8 cellular contexts compared by ENCODE assay signal in genomic region chr17:80259642-80260535, GRCh38. TPM values are rescaled to one million over a fixed set of nuclear protein-coding genes. Genes with fewer than 3 reads are reported as not detected.
DNase-seq lines count a peak whose midpoint lies in the region.

No MANE protein-coding gene starts in this region.

- peak overlapping the region; percentile 41 for H3K4me2 ChIP-seq in GM23248 (ENCODE audit: unreplicated experiment)

- H3F3A ChIP-seq in GM23248 (ENCODE audit: insufficient read depth), result peaks cover 27% of the 10 kb centered on the region

- H3K79me2 ChIP-seq in GM23248 (ENCODE audit: insufficient read depth), result peaks cover 31% of the 10 kb centered on the region

- H2AFZ ChIP-seq in GM23248, result peak overlapping the region; percentile 49; the same call in 1 of the 2 replicates

- no peaks in the 10 kb centered on the region for H3K27me3 ChIP-seq in CD8-positive, alpha-beta memory T cell (ENCODE audit: insufficient read depth, low read length, poor library complexity, severe bottlenecking)
- H3K27me3 ChIP-seq in GM23248 (replicated peaks; ENCODE audit: insufficient read depth), result no peaks in the 10 kb centered on the region

- peak; percentile 79 to 91 (median 83) for DNase-seq in CD8-positive, alpha-beta memory T cell
- peak; percentile 85 for DNase-seq in GM23248
- peak; percentile 83 for DNase-seq in NCI-H2196 (lab: John Stamatoyannopoulos, UW; ENCODE audit: unreplicated experiment)
- DNase-seq in activated CD4-positive, alpha-beta memory T cell treated with anti-CD3 and anti-CD28 coated beads for 36 hours, result peak; percentile 82
- peak; percentile 79 for DNase-seq in effector CD4-positive, alpha-beta T cell
- DNase-seq in lung microvascular endothelial cell (ENCODE audit: low read depth in 2 of 2), result peak; percentile 67 to 71
- DNase-seq in stimulated activated CD8-positive, alpha-beta memory T cell treated with anti-CD3 and anti-CD28 coated beads, Interleukin-12 subunit alpha, Interleukin-12 subunit beta, amount 100 ng/mL, for 1 hour (ENCODE audit: low read depth), result peak; percentile 63
- DNase-seq in DMS79 (lab: John Stamatoyannopoulos, UW), result no peak

- no peaks in the 10 kb centered on the region for H3K36me3 ChIP-seq in CD8-positive, alpha-beta memory T cell (ENCODE audit: insufficient read depth, low read length)
- H3K36me3 ChIP-seq in GM23248 (ENCODE audit: low read depth), result no peaks in the 10 kb centered on the region

- H3K36me3 Mint-ChIP-seq in CD8-positive, alpha-beta memory T cell, result peaks cover 0 to 14% (median 3%) of the 10 kb centered on the region in 3 donors
- peaks cover 22% of the 10 kb centered on the region for H3K36me3 Mint-ChIP-seq in activated CD4-positive, alpha-beta memory T cell treated with anti-CD3 and anti-CD28 coated beads for 36 hours

- H3K9me2 ChIP-seq in GM23248 (ENCODE audit: insufficient read depth), result no peaks in the 10 kb centered on the region

- WGBS in GM23248 (ENCODE audit: low coverage in 1 of 2, low lambda C conversion rate in 2 of 2, missing lambda C conversion rate in 2 of 2), 2 experiments, result 23 to 28% methylated on average over 38 to 46 of the region's 79 CpGs

- peaks cover 0 to 8% of the 10 kb centered on the region in 2 donors for H3K27me3 Mint-ChIP-seq in CD8-positive, alpha-beta memory T cell
- no peaks in the 10 kb centered on the region for H3K27me3 Mint-ChIP-seq in activated CD4-positive, alpha-beta memory T cell treated with anti-CD3 and anti-CD28 coated beads for 36 hours

- H4K20me1 ChIP-seq in GM23248 (ENCODE audit: insufficient read depth), result no peaks in the 10 kb centered on the region

- H3K9me3 ChIP-seq in CD8-positive, alpha-beta memory T cell (ENCODE audit: low read length), result no peaks in the 10 kb centered on the region
- no peaks in the 10 kb centered on the region for H3K9me3 ChIP-seq in GM23248 (ENCODE audit: low read depth)

- peak overlapping the region; percentile 81 for H3K9ac ChIP-seq in GM23248

- peak overlapping the region; percentile 89 for H3K27ac ChIP-seq in CD8-positive, alpha-beta memory T cell (ENCODE audit: low read depth, low read length)
- H3K27ac ChIP-seq in GM23248, result peak overlapping the region; percentile 74

- POLR2A ChIA-PET in CD8-positive, alpha-beta memory T cell (lab: Charles Lee), result interaction anchor here (0.7 kb wide), 1 partner anchor 27 kb away, joined by 3 read pairs; no protein-coding TSS in a partner anchor
- POLR2A ChIA-PET in activated CD4-positive, alpha-beta memory T cell treated with anti-CD3 and anti-CD28 coated beads for 36 hours (lab: Charles Lee), result interaction anchor here (1.0 to 2.1 kb wide), 2 partner anchors 40 to 112 kb away, joined by 3 to 11 read pairs; partner anchors contain the start of genes SGSH and SLC26A11

- H3K9me3 Mint-ChIP-seq in CD8-positive, alpha-beta memory T cell, result no peaks in the 10 kb centered on the region
- no peaks in the 10 kb centered on the region for H3K9me3 Mint-ChIP-seq in activated CD4-positive, alpha-beta memory T cell treated with anti-CD3 and anti-CD28 coated beads for 36 hours

- intact Hi-C loops in activated CD4-positive, alpha-beta memory T cell treated with anti-CD3 and anti-CD28 coated beads for 36 hours (cut with micrococcal nuclease), result loop anchor here (10.0 kb wide), 1 partner anchor 835 kb away; no protein-coding TSS in a partner anchor

- H3K4me1 ChIP-seq in CD8-positive, alpha-beta memory T cell (ENCODE audit: insufficient read depth, low read length), result peaks cover 26% of the 10 kb centered on the region
- H3K4me1 ChIP-seq in GM23248 (ENCODE audit: insufficient read depth), result peaks cover 24% of the 10 kb centered on the region

- CTCF ChIA-PET in CD8-positive, alpha-beta memory T cell (lab: Charles Lee), result no interaction called here
- CTCF ChIA-PET in activated CD4-positive, alpha-beta memory T cell treated with anti-CD3 and anti-CD28 coated beads for 36 hours (lab: Charles Lee), result no interaction called here

- peak overlapping the region; percentile 86 to 93 (median 90) for H3K4me3 Mint-ChIP-seq in CD8-positive, alpha-beta memory T cell
- peak overlapping the region; percentile 85 for H3K4me3 Mint-ChIP-seq in activated CD4-positive, alpha-beta memory T cell treated with anti-CD3 and anti-CD28 coated beads for 36 hours

- peak overlapping the region; percentile 93 to 99 (median 97) for H3K27ac Mint-ChIP-seq in CD8-positive, alpha-beta memory T cell
- peak overlapping the region; percentile 97 for H3K27ac Mint-ChIP-seq in activated CD4-positive, alpha-beta memory T cell treated with anti-CD3 and anti-CD28 coated beads for 36 hours

- H3K4me3 ChIP-seq in CD8-positive, alpha-beta memory T cell (ENCODE audit: low read length), result peak overlapping the region; percentile 50
- H3K4me3 ChIP-seq in GM23248, result peak overlapping the region; percentile 66

- in situ Hi-C loops in GM23248 (cut with MboI), result no loop called here

- peaks cover 43 to 60% (median 50%) of the 10 kb centered on the region in 3 donors for H3K4me1 Mint-ChIP-seq in CD8-positive, alpha-beta memory T cell
- H3K4me1 Mint-ChIP-seq in activated CD4-positive, alpha-beta memory T cell treated with anti-CD3 and anti-CD28 coated beads for 36 hours (ENCODE audit: low read depth), result peaks cover 61% of the 10 kb centered on the region

RNA-seq across cellular contexts. Expression of gene RNF213, which starts 0.8 kb away (rescaled TPM):
- total RNA-seq in CD8-positive, alpha-beta memory T cell, result 100 to 1,000 TPM; 184 to 185 TPM
- polyA plus RNA-seq in CD8-positive, alpha-beta memory T cell, result 75.7 TPM
- total RNA-seq in GM23248 (2014; rRNA removed; shearing (Covaris generic)), result 45.0 and 62.3 TPM in 2 replicates
- 16.7 and 18.8 TPM in 2 replicates for polyA plus RNA-seq in GM23248 (2016; fragmentation: Nextera tagmentation; extraction: Ambion mirVana)
- 100 to 1,000 TPM; 421 to 440 TPM for total RNA-seq in activated CD4-positive, alpha-beta memory T cell treated with anti-CD3 and anti-CD28 coated beads for 36 hours
- 61.0 and 84.5 TPM in 2 replicates for total RNA-seq in lung microvascular endothelial cell

RNA-seq across cellular contexts. Expression of gene SLC26A11, which starts 39.7 kb away (rescaled TPM):
- 10 to 100 TPM; 18.1 to 19.6 TPM for total RNA-seq in CD8-positive, alpha-beta memory T cell
- polyA plus RNA-seq in CD8-positive, alpha-beta memory T cell, result 7.0 TPM
- total RNA-seq in GM23248 (2014; rRNA removed; shearing (Covaris generic)), result 13.9 and 16.3 TPM in 2 replicates
- polyA plus RNA-seq in GM23248 (2016; fragmentation: Nextera tagmentation; extraction: Ambion mirVana), result 11.4 and 11.9 TPM in 2 replicates
- 10 to 100 TPM; 10.1 to 10.6 TPM for total RNA-seq in activated CD4-positive, alpha-beta memory T cell treated with anti-CD3 and anti-CD28 coated beads for 36 hours
- total RNA-seq in lung microvascular endothelial cell, result 5.9 and 8.1 TPM in 2 replicates

RNA-seq across cellular contexts. Expression of gene SGSH, which starts 39.8 kb away (rescaled TPM):
- 10 to 100 TPM; 23.2 to 27.2 TPM for total RNA-seq in CD8-positive, alpha-beta memory T cell
- polyA plus RNA-seq in CD8-positive, alpha-beta memory T cell, result 46.7 TPM
- 21.2 and 35.2 TPM in 2 replicates for total RNA-seq in GM23248 (2014; rRNA removed; shearing (Covaris generic))
- polyA plus RNA-seq in GM23248 (2016; fragmentation: Nextera tagmentation; extraction: Ambion mirVana), result 63.5 and 69.8 TPM in 2 replicates
- total RNA-seq in activated CD4-positive, alpha-beta memory T cell treated with anti-CD3 and anti-CD28 coated beads for 36 hours, result 10 to 100 TPM; 37.4 to 44.7 TPM
- 8.5 and 9.2 TPM in 2 replicates for total RNA-seq in lung microvascular endothelial cell
